Comparison of ENCODE assay signal across 28 cellular contexts in genomic region chr11:108370315-108370714, GRCh38.
"Had no signal": no experiment of that assay in that cellular context is flagged by ENCODE, and none has a peak within 500 bp of the region (broad histone marks: within the 10 kb centered on the region; RNA-seq: fewer than 3 reads in every experiment).

No MANE protein-coding gene starts in this region.

- H3K27ac Mint-ChIP-seq: dendritic cell treated with granulocyte-macrophage colony-stimulating factor and Interleukin-4, amounts not matched to agents 40 ng/mL and 50 ng/mL, for 4 days; endodermal cell; memory B cell; nephron; neural progenitor cell; progenitor cell of endocrine pancreas; stimulated activated effector memory CD8-positive, alpha-beta T cell treated with anti-CD3 and anti-CD28 coated beads, Interleukin-12 subunit alpha, Interleukin-12 subunit beta, amount 100 ng/mL, for 72 hours; type B pancreatic cell had no signal

- H3K27ac ChIP-seq: colonic mucosa, esophagus muscularis mucosa, foreskin keratinocyte, gastroesophageal sphincter, heart left ventricle, hepatocyte, neural progenitor cell, parathyroid adenoma, right lobe of liver, testis, tibial artery had no signal

- ATAC-seq: gastroesophageal sphincter; heart left ventricle; left lobe of liver; right lobe of liver; stimulated activated effector memory CD8-positive, alpha-beta T cell treated with anti-CD3 and anti-CD28 coated beads, Interleukin-12 subunit alpha, Interleukin-12 subunit beta, amount 100 ng/mL, for 72 hours; stimulated activated naive CD8-positive, alpha-beta T cell treated with anti-CD3 and anti-CD28 coated beads, Interleukin-15, Interleukin-2, amounts not matched to agents 100 U/mL and 50 U/mL, for 24 hours had no signal

- H3K27me3 Mint-ChIP-seq: dendritic cell treated with granulocyte-macrophage colony-stimulating factor and Interleukin-4, amounts not matched to agents 40 ng/mL and 50 ng/mL, for 4 days; memory B cell; progenitor cell of endocrine pancreas; type B pancreatic cell had no signal

- H3K4me3 Mint-ChIP-seq: dendritic cell treated with granulocyte-macrophage colony-stimulating factor and Interleukin-4, amounts not matched to agents 40 ng/mL and 50 ng/mL, for 4 days; endodermal cell; memory B cell; nephron; neural progenitor cell; stimulated activated effector memory CD8-positive, alpha-beta T cell treated with anti-CD3 and anti-CD28 coated beads, Interleukin-12 subunit alpha, Interleukin-12 subunit beta, amount 100 ng/mL, for 72 hours; type B pancreatic cell had no signal

- H3K9me3 Mint-ChIP-seq: type B pancreatic cell had no signal

- H3K36me3 ChIP-seq: colonic mucosa, neural progenitor cell had no signal

- H3K4me3 ChIP-seq: colonic mucosa, esophagus muscularis mucosa, gastroesophageal sphincter, heart left ventricle, hepatocyte, lung, neural progenitor cell, right lobe of liver, smooth muscle cell, testis, tibial artery had no signal

- H3K9me3 ChIP-seq: colonic mucosa, esophagus muscularis mucosa, right lobe of liver, testis, tibial artery had no signal

- H3K4me2 ChIP-seq: hepatocyte, neural progenitor cell, smooth muscle cell had no signal

- H3K27me3 ChIP-seq: colonic mucosa, esophagus muscularis mucosa, foreskin keratinocyte, gastroesophageal sphincter, heart left ventricle, hepatocyte, neural progenitor cell, right lobe of liver, testis, tibial artery had no signal

- H3K4me1 Mint-ChIP-seq: endodermal cell; memory B cell; nephron; neural progenitor cell; stimulated activated effector memory CD8-positive, alpha-beta T cell treated with anti-CD3 and anti-CD28 coated beads, Interleukin-12 subunit alpha, Interleukin-12 subunit beta, amount 100 ng/mL, for 72 hours had no signal

- H2AFZ ChIP-seq: hepatocyte, neural progenitor cell, parathyroid adenoma had no signal

- DNase-seq: colonic mucosa; effector CD8-positive, alpha-beta T cell; endodermal cell; foreskin keratinocyte; heart left ventricle; kidney; right lobe of liver; stimulated activated CD4-positive, alpha-beta T cell treated with anti-CD3 and anti-CD28 coated beads, Interleukin-12 subunit alpha, Interleukin-12 subunit beta, amount 100 ng/mL, for 4 hours; stimulated activated CD4-positive, alpha-beta T cell treated with anti-CD3 and anti-CD28 coated beads, Interleukin-1b, Interleukin-23, amount 100 ng/mL, for 48 hours; stimulated activated CD4-positive, alpha-beta T cell treated with anti-CD3 and anti-CD28 coated beads, Interleukin-4, amount 100 ng/mL, for 1 hour; stimulated activated naive CD8-positive, alpha-beta T cell treated with anti-CD3 and anti-CD28 coated beads, Interleukin-15, Interleukin-2, amounts not matched to agents 100 U/mL and 50 U/mL, for 24 hours; substantia nigra; testis; tibial artery had no signal

- H3K79me2 ChIP-seq: hepatocyte, parathyroid adenoma had no signal

- H3K4me1 ChIP-seq: colonic mucosa, esophagus muscularis mucosa, foreskin keratinocyte, gastroesophageal sphincter, heart left ventricle, neural progenitor cell, parathyroid adenoma, right lobe of liver, testis, tibial artery had no signal
